11 cellular contexts compared by ENCODE assay signal in genomic region chr15:76197703-76198455, GRCh38.
DNase-seq lines count a peak whose midpoint lies in the region; ATAC-seq and TF ChIP-seq lines count a peak whose summit lies in the region.
"Had no signal": no experiment of that assay in that cellular context is flagged by ENCODE, and none has a peak within 500 bp of the region (broad histone marks: within the 10 kb centered on the region; RNA-seq: fewer than 3 reads in every experiment).

No MANE protein-coding gene starts in this region.

- no peak for TF ChIP-seq POLR2A in gastrocnemius medialis (IDR thresholded peaks at IDR 0.05)

- TF ChIP-seq CTCF in gastrocnemius medialis (IDR thresholded peaks at IDR 0.05 in 4 of 5, conservative IDR thresholded peaks at IDR 0.05 in 1 of 5) = no peak
- no peak for TF ChIP-seq CTCF in left lung (IDR thresholded peaks at IDR 0.05)

- H3K4me1 Mint-ChIP-seq in activated CD4-positive, alpha-beta T cell treated with anti-CD3 and anti-CD28 coated beads for 36 hours = no peaks in the 10 kb centered on the region
- peaks cover 2% of the 10 kb centered on the region for H3K4me1 Mint-ChIP-seq in activated CD4-positive, alpha-beta T cell treated with anti-CD3 and anti-CD28 coated beads, Interleukin-2, amount 10 ng/mL, durations not matched to agents 7 days and 5 days

- H3K36me3 Mint-ChIP-seq in activated CD4-positive, alpha-beta T cell treated with anti-CD3 and anti-CD28 coated beads for 36 hours (ENCODE audit: low read depth) = no peaks in the 10 kb centered on the region
- H3K36me3 Mint-ChIP-seq in activated CD4-positive, alpha-beta T cell treated with anti-CD3 and anti-CD28 coated beads, Interleukin-2, amount 10 ng/mL, durations not matched to agents 7 days and 5 days (ENCODE audit: low read depth) = no peaks in the 10 kb centered on the region

- H3K4me3 ChIP-seq in gastrocnemius medialis (no peak overlapping the region), left lung (no peak overlapping the region)
- H3K4me3 ChIP-seq: vagina had no signal

- CTCF ChIA-PET in activated CD4-positive, alpha-beta T cell treated with anti-CD3 and anti-CD28 coated beads for 36 hours (lab: Charles Lee) = no interaction called here
- CTCF ChIA-PET in activated CD4-positive, alpha-beta T cell treated with anti-CD3 and anti-CD28 coated beads, Interleukin-2, amount 10 ng/mL, durations not matched to agents 7 days and 5 days (lab: Charles Lee) = no interaction called here

- H3K36me3 ChIP-seq in gastrocnemius medialis (no peaks in the 10 kb centered on the region), left lung (no peaks in the 10 kb centered on the region)
- H3K36me3 ChIP-seq: vagina had no signal

- H3K4me1 ChIP-seq in gastrocnemius medialis (peaks cover 51 to 58% of the 10 kb centered on the region in 2 donors), left lung (peaks cover 0 to 7% of the 10 kb centered on the region in 2 donors)

- peaks cover 2% of the 10 kb centered on the region for H3K27me3 Mint-ChIP-seq in activated CD4-positive, alpha-beta T cell treated with anti-CD3 and anti-CD28 coated beads for 36 hours
- H3K27me3 Mint-ChIP-seq in activated CD4-positive, alpha-beta T cell treated with anti-CD3 and anti-CD28 coated beads, Interleukin-2, amount 10 ng/mL, durations not matched to agents 7 days and 5 days = no peaks in the 10 kb centered on the region

- POLR2A ChIA-PET in activated CD4-positive, alpha-beta T cell treated with anti-CD3 and anti-CD28 coated beads for 36 hours (lab: Charles Lee) = no interaction called here
- POLR2A ChIA-PET in activated CD4-positive, alpha-beta T cell treated with anti-CD3 and anti-CD28 coated beads, Interleukin-2, amount 10 ng/mL, durations not matched to agents 7 days and 5 days (lab: Charles Lee) = no interaction called here

- no peak overlapping the region for H3K4me3 Mint-ChIP-seq in activated CD4-positive, alpha-beta T cell treated with anti-CD3 and anti-CD28 coated beads for 36 hours
- H3K4me3 Mint-ChIP-seq in activated CD4-positive, alpha-beta T cell treated with anti-CD3 and anti-CD28 coated beads, Interleukin-2, amount 10 ng/mL, durations not matched to agents 7 days and 5 days = no peak overlapping the region

- intact Hi-C loops in activated CD4-positive, alpha-beta T cell treated with anti-CD3 and anti-CD28 coated beads for 36 hours (cut with DNase I, micrococcal nuclease) = no loop called here
- intact Hi-C loops in gastrocnemius medialis (cut with DNase I; ENCODE audit: low total_unique reads) = loop anchor here (2.0 kb wide), 3 partner anchors 15 to 115 kb away; no protein-coding TSS in a partner anchor
- intact Hi-C loops in left lung (cut with DNase I) = no loop called here

- H3K27ac Mint-ChIP-seq in activated CD4-positive, alpha-beta T cell treated with anti-CD3 and anti-CD28 coated beads for 36 hours = no peak overlapping the region
- H3K27ac Mint-ChIP-seq in activated CD4-positive, alpha-beta T cell treated with anti-CD3 and anti-CD28 coated beads, Interleukin-2, amount 10 ng/mL, durations not matched to agents 7 days and 5 days = no peak overlapping the region

- DNase-seq in activated CD4-positive, alpha-beta T cell treated with anti-CD3 and anti-CD28 coated beads for 36 hours = no peak
- no peak for DNase-seq in activated CD4-positive, alpha-beta T cell treated with anti-CD3 and anti-CD28 coated beads, Interleukin-2, amount 10 ng/mL, durations not matched to agents 7 days and 5 days
- peak; percentile 64 for DNase-seq in NCI-H226
- no peak for DNase-seq in epithelial cell of prostate (ENCODE audit: low read depth, low spot score)
- DNase-seq in gastrocnemius medialis = peak in 1 of 2 donors; percentile 10
- no peak for DNase-seq in stimulated activated CD4-positive, alpha-beta T cell treated with anti-CD3 and anti-CD28 coated beads, Interleukin-2, amount 100 ng/mL, for 24 hours
- DNase-seq in left lung = no peak
- DNase-seq: activated T-cell treated with anti-CD3 and anti-CD28 coated beads, Interleukin-2, amount 50 U/mL, for 48 hours; NCI-H1417 treated with DMSO at 0.1 percent for 48 hours had no signal

- ATAC-seq in activated CD4-positive, alpha-beta T cell treated with anti-CD3 and anti-CD28 coated beads for 36 hours = peak; percentile 44
- ATAC-seq in gastrocnemius medialis = no peak
- no peak for ATAC-seq in left lung
- no peak for ATAC-seq in GM18517 (IDR thresholded peaks at IDR 0.05; ENCODE audit: unreplicated experiment)

- no peaks in the 10 kb centered on the region for H3K9me3 ChIP-seq in gastrocnemius medialis
- H3K9me3 ChIP-seq in left lung = no peaks in the 10 kb centered on the region
- H3K9me3 ChIP-seq: vagina had no signal

- H3K27me3 ChIP-seq in gastrocnemius medialis (no peaks in the 10 kb centered on the region), left lung (peaks cover 0 to 13% of the 10 kb centered on the region in 2 donors)
- H3K27me3 ChIP-seq: vagina had no signal

- no peaks in the 10 kb centered on the region for H3K9me3 Mint-ChIP-seq in activated CD4-positive, alpha-beta T cell treated with anti-CD3 and anti-CD28 coated beads for 36 hours (ENCODE audit: low read depth)
- no peaks in the 10 kb centered on the region for H3K9me3 Mint-ChIP-seq in activated CD4-positive, alpha-beta T cell treated with anti-CD3 and anti-CD28 coated beads, Interleukin-2, amount 10 ng/mL, durations not matched to agents 7 days and 5 days

- H3K27ac ChIP-seq in epithelial cell of prostate (peak overlapping the region; percentile 80), gastrocnemius medialis (peak overlapping the region; percentile 93 to 96 (median 94)), left lung (no peak overlapping the region)

- in situ Hi-C loops in gastrocnemius medialis (cut with MboI; ENCODE audit: low sequenced_read_pairs in 4 of 4) = loop anchor here (10.0 to 25.0 kb wide), 3 partner anchors 117 to 139 kb away; partner anchors contain the start of genes ISL2 (in 3 of the 4) and ETFA (in 1 of the 4)

Comparison
In these comparisons a context has a peak if more than half of its experiments do, and no peak if none do; other contexts are left out.
1. H3K27ac ChIP-seq: peak in epithelial cell of prostate (single experiment) and gastrocnemius medialis (4 of 4); none in left lung (0 of 2).